ENCODE assay signal across 25 cellular contexts in the genomic region with DNA sequence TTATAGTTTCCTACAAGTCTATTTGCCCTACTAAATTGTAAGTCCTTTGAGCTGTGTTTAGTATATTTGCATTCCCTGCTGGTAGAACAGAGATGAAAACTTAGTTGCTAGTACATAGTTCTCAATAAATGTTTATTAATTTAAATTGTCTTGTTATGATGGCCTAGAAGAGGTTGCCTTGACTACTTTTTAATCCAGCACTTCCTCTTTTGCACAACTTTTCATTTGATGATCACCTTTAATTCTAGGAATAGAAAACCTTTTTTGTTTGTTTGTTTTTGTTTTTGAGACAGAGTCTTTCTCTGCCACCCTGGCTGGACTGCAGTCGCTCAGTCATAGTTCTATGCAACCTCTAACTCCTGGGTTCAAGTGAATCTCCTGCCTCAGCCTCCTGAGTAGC. TPM values are rescaled to one million over a fixed set of nuclear protein-coding genes. Genes with fewer than 3 reads are reported as not detected.
DNase-seq lines count a peak whose midpoint lies in the region; ATAC-seq, FAIRE-seq and TF ChIP-seq lines count a peak whose summit lies in the region.
"Had no signal": no experiment of that assay in that cellular context is flagged by ENCODE, and none has a peak within 500 bp of the region (broad histone marks: within the 10 kb centered on the region; RNA-seq: fewer than 3 reads in every experiment).

No MANE protein-coding gene starts in this region.

- intact Hi-C loops in GM12878 (cut with micrococcal nuclease; ENCODE audit: unreplicated experiment) = no loop called here

- H3K27ac Mint-ChIP-seq in activated CD4-positive, alpha-beta T cell treated with anti-CD3 and anti-CD28 coated beads, Interleukin-2, amount 10 ng/mL, durations not matched to agents 7 days and 5 days = peak overlapping the region; percentile 36
- H3K27ac Mint-ChIP-seq: CD14-positive monocyte had no signal

- H4K20me1 ChIP-seq in GM12878 (ENCODE audit: control insufficient read depth, insufficient read depth) = no peaks in the 10 kb centered on the region
- H4K20me1 ChIP-seq: BLaER1 had no signal

- in situ Hi-C loops in GM12878 (cut with MboI) = no loop called here

- H3K27me3 ChIP-seq in GM12878 (replicated peaks in 1 of 2; ENCODE audit: control insufficient read depth in 2 of 2, insufficient read depth in 2 of 2, low read length in 1 of 2) = no peaks in the 10 kb centered on the region
- H3K27me3 ChIP-seq: BE2C, BLaER1 had no signal

- H3K27ac ChIP-seq in GM12878 (ENCODE audit: control insufficient read depth, insufficient read depth) = no peak overlapping the region
- H3K27ac ChIP-seq: BLaER1 had no signal

- ATAC-seq in GM12878 = no peak

- BruUV-seq in GM12878 (replicated peaks; lab: Mats Ljungman, UMichigan) = no TSS peak

- POLR2A ChIA-PET in activated CD4-positive, alpha-beta T cell treated with anti-CD3 and anti-CD28 coated beads, Interleukin-2, amount 10 ng/mL, durations not matched to agents 7 days and 5 days (lab: Charles Lee) = interaction anchor here (0.6 kb wide), 1 partner anchor 19 kb away, joined by 5 read pairs; no protein-coding TSS in a partner anchor
- POLR2A ChIA-PET in GM12878 (lab: Charles Lee) = no interaction called here

- no peak for TF ChIP-seq CTCF in GM12878 (IDR thresholded peaks at IDR 0.05 in 2 of 3, conservative IDR thresholded peaks at IDR 0.05 in 1 of 3; ENCODE audit: control insufficient read depth in 2 of 3, extremely low read depth in 1 of 3, insufficient read depth in 1 of 3, low read depth in 3 of 3, low read length in 3 of 3)

- H3K4me1 ChIP-seq in GM12878 (ENCODE audit: control insufficient read depth, insufficient read depth, low read length) = no peaks in the 10 kb centered on the region
- H3K4me1 ChIP-seq: BE2C had no signal

- TF ChIP-seq EP300 in GM12878 (IDR thresholded peaks at IDR 0.05; ENCODE audit: borderline replicate concordance in 1 of 2, control insufficient read depth in 1 of 2, low read depth in 2 of 2, low read length in 2 of 2) = no peak

- WGBS in GM12878 (ENCODE audit: insufficient coverage, insufficient replicate concordance, low lambda C conversion rate, missing lambda C conversion rate) = 94% methylated on average over 1 of the region's 1 CpG

- no peak for TF ChIP-seq RAD21 in GM12878 (IDR thresholded peaks at IDR 0.05; ENCODE audit: insufficient read depth, low read depth, low read length)

- no peak for TF ChIP-seq POLR2A in GM12878 (IDR thresholded peaks at IDR 0.05; ENCODE audit: low read depth, low read length)

- no peaks in the 10 kb centered on the region for H3K27me3 Mint-ChIP-seq in activated CD4-positive, alpha-beta T cell treated with anti-CD3 and anti-CD28 coated beads, Interleukin-2, amount 10 ng/mL, durations not matched to agents 7 days and 5 days
- H3K27me3 Mint-ChIP-seq: CD4-positive, alpha-beta memory T cell; CD4-positive, CD25-positive, alpha-beta regulatory T cell; CD8-positive, alpha-beta memory T cell had no signal

- SMC1A ChIA-PET in GM12878 (lab: Charles Lee; ENCODE audit: uncharacterized antibody, unreplicated experiment) = no interaction called here

- H3K9me3 Mint-ChIP-seq in activated CD4-positive, alpha-beta T cell treated with anti-CD3 and anti-CD28 coated beads, Interleukin-2, amount 10 ng/mL, durations not matched to agents 7 days and 5 days = peaks cover 7% of the 10 kb centered on the region
- H3K9me3 Mint-ChIP-seq: CD4-positive, alpha-beta memory T cell; CD8-positive, alpha-beta memory T cell had no signal

- no peak overlapping the region for H2AFZ ChIP-seq in GM12878 (ENCODE audit: control insufficient read depth, low read depth, low read length)

- no peaks in the 10 kb centered on the region for H3K79me2 ChIP-seq in GM12878 (ENCODE audit: control insufficient read depth, insufficient read depth, low read length)

- no peak for FAIRE-seq in GM12878 (lab: Jason Lieb, UNC)
- FAIRE-seq: A204.1, GM12892, GM18507 had no signal

- no peak overlapping the region for H3K4me3 ChIP-seq in GM12878
- H3K4me3 ChIP-seq: BLaER1 had no signal

- RAD21 ChIA-PET in GM12878 (lab: Charles Lee; ENCODE audit: unreplicated experiment) = no interaction called here

- H3K4me2 ChIP-seq in GM12878 (ENCODE audit: control insufficient read depth, insufficient read depth) = no peak overlapping the region
- H3K4me2 ChIP-seq: BLaER1 had no signal

- peaks cover 40% of the 10 kb centered on the region for H3K36me3 Mint-ChIP-seq in activated CD4-positive, alpha-beta T cell treated with anti-CD3 and anti-CD28 coated beads, Interleukin-2, amount 10 ng/mL, durations not matched to agents 7 days and 5 days (ENCODE audit: low read depth)

- no peak for DNase-seq in activated CD4-positive, alpha-beta T cell treated with anti-CD3 and anti-CD28 coated beads, Interleukin-2, amount 10 ng/mL, durations not matched to agents 7 days and 5 days
- no peak for DNase-seq in activated CD4-positive, alpha-beta T cell treated with anti-CD3 and anti-CD28 coated beads, Interleukin-2, amount 50 U/mL, for 1 hour
- no peak for DNase-seq in GM12878 (ENCODE audit: low read depth, low spot score)
- no peak for DNase-seq in activated T-cell treated with anti-CD3 and anti-CD28 coated beads for 4 hours
- no peak for DNase-seq in stimulated activated CD4-positive, alpha-beta T cell treated with anti-CD3 and anti-CD28 coated beads, Interleukin-12 subunit alpha, Interleukin-12 subunit beta, amount 100 ng/mL, for 4 hours
- DNase-seq: 8988T; ACHN; BE2C; C1 segment of cervical spinal cord; CD4-positive, alpha-beta memory T cell; CD4-positive, CD25-positive, alpha-beta regulatory T cell; CD8-positive, alpha-beta memory T cell; COR-L47; DMS 273 treated with DMSO at 0.1 percent for 48 hours; DMS153; DMS53; DMS79; DND-41; EL; GDM1 had no signal

- H3K36me3 ChIP-seq in GM12878 (ENCODE audit: control insufficient read depth in 2 of 2, insufficient read depth in 2 of 2, low read length in 1 of 2) = peaks cover 0 to 3% of the 10 kb centered on the region in 2 experiments; a peak in 2 of 4 replicates
- H3K36me3 ChIP-seq: BE2C had no signal

- H3K9ac ChIP-seq in GM12878 (ENCODE audit: control insufficient read depth, insufficient read depth, low read length) = no peak overlapping the region
- H3K9ac ChIP-seq: BLaER1 had no signal

- CTCF ChIA-PET in activated CD4-positive, alpha-beta T cell treated with anti-CD3 and anti-CD28 coated beads, Interleukin-2, amount 10 ng/mL, durations not matched to agents 7 days and 5 days (lab: Charles Lee) = no interaction called here
- CTCF ChIA-PET in GM12878 (lab: Yijun Ruan, JAX) = interaction anchor here (1.1 kb wide), 1 partner anchor 55 kb away, joined by 3 read pairs; no protein-coding TSS in a partner anchor

- peaks cover 16% of the 10 kb centered on the region for H3K4me1 Mint-ChIP-seq in activated CD4-positive, alpha-beta T cell treated with anti-CD3 and anti-CD28 coated beads, Interleukin-2, amount 10 ng/mL, durations not matched to agents 7 days and 5 days
- H3K4me1 Mint-ChIP-seq: CD14-positive monocyte had no signal

- no peak overlapping the region for H3K4me3 Mint-ChIP-seq in activated CD4-positive, alpha-beta T cell treated with anti-CD3 and anti-CD28 coated beads, Interleukin-2, amount 10 ng/mL, durations not matched to agents 7 days and 5 days
- H3K4me3 Mint-ChIP-seq: CD14-positive monocyte; CD4-positive, alpha-beta memory T cell; CD4-positive, CD25-positive, alpha-beta regulatory T cell; CD8-positive, alpha-beta memory T cell had no signal

- no peaks in the 10 kb centered on the region for H3K9me3 ChIP-seq in GM12878 (replicated peaks; ENCODE audit: control insufficient read depth, insufficient read depth, low read length)
- H3K9me3 ChIP-seq: BE2C, BLaER1 had no signal

TF ChIP-seq in GM12878, 131 proteins besides CTCF, POLR2A, EP300 and RAD21:
- TF ChIP-seq NFYA (IDR thresholded peaks at IDR 0.05; ENCODE audit: borderline replicate concordance, low read depth, low read length) (no peak), SPI1 (IDR thresholded peaks at IDR 0.05; ENCODE audit: borderline replicate concordance, insufficient read depth, low read depth, low read length) (peak; percentile 40; the same call in 1 of the 2 replicates)
TF ChIP-seq in GM12878: peak in this region for 1.

RNA-seq across cellular contexts. Expression of a gene that starts 6.7 kb away (rescaled TPM):
- total RNA-seq in activated CD4-positive, alpha-beta T cell treated with anti-CD3 and anti-CD28 coated beads, Interleukin-2, amount 10 ng/mL, durations not matched to agents 7 days and 5 days = 10 to 100 TPM; 22.9 to 24.6 TPM
- 14.3 and 15.9 TPM in 2 replicates for total RNA-seq in GM12878 (2013; cell fraction: nucleolus; rRNA removed)
- total RNA-seq in GM12878 (2014; rRNA removed) = 4.3 and 5.5 TPM in 2 replicates
- total RNA-seq in GM12878 (2014; rRNA removed; fragmentation: Illumina TruSeq; extraction: Trizol) = 11.5 and 14.0 TPM in 2 replicates
- 11.4 and 13.0 TPM in 2 replicates for total RNA-seq in GM12878 (2021)
- polyA plus RNA-seq in GM12878 (2011; ENCODE audit: low read depth) = 7.2 TPM
- 29.3 and 53.8 TPM in 2 replicates for polyA plus RNA-seq in GM12878 (2011; rRNA removed)
- polyA plus RNA-seq in GM12878 (2011; cell fraction: cytosol; rRNA removed) = 7.1 and 8.2 TPM in 2 replicates
- 12.2 and 14.0 TPM in 2 replicates for polyA plus RNA-seq in GM12878 (2011; cell fraction: nucleus; rRNA removed)
- 18.2 and 23.6 TPM in 2 replicates for polyA plus RNA-seq in GM12878 (2012)
- 16.7 and 18.0 TPM in 2 replicates for polyA plus RNA-seq in GM12878 (2014; fragmentation: Illumina TruSeq; extraction: Trizol)
- 1 to 10 TPM; 4.4 to 9.2 TPM for polyA plus RNA-seq in GM12878 (2014; fragmentation: Nextera tagmentation; extraction: Ambion mirVana)
- 9.6 and 10.0 TPM in 2 replicates for polyA plus RNA-seq in GM12878 (2014; rRNA removed)
- polyA plus RNA-seq in GM12878 (2016; fragmentation: Nextera tagmentation; extraction: Ambion mirVana) = 10 to 100 TPM; 18.4 to 20.5 TPM
- 4.4 and 9.7 TPM in 2 replicates for polyA minus RNA-seq in GM12878 (2011; rRNA and poly(A)+ RNA removed)
- polyA minus RNA-seq in GM12878 (2011; cell fraction: cytosol; rRNA and poly(A)+ RNA removed) = 0.94 and 5.7 TPM in 2 replicates
- polyA minus RNA-seq in GM12878 (2011; cell fraction: nucleus; rRNA and poly(A)+ RNA removed) = 7.5 and 8.1 TPM in 2 replicates
